ENCODE assay signal across 1 cellular context in the genomic region with DNA sequence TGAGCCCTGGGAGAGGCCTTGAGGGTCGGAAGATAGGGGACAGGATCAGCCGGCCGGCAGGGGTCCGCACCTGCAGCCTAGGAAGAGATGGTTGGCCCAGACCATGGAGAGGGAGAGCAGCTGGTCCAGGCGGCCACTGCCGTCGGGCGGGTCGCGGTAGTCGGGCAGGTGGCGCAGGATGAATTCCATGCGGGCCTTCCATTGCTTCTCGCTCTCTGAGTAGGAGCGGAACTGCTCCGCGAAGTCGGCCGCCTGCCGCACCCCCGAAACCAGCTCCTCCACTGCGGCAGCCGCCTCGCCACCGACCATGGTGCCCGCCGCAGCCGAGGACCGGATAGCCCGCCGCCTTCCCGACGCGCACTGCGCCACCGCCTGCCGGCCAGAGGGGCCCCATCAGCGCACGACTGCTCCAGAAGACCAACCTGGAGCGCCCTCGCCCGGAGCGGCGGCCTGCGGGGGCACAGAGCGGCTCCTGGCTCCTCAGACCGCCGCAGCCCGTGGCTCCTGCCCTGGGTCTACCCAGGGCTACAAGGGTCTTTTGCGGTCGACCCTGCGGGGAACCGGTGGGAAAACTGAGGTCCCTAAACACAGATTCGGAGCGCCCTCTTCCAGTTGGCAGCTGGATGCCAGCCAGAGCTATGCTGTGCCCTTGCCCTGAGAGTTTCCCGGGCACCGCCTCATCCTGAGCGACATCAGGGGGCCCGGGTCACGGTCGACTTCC.
TF ChIP-seq lines count a peak whose summit lies in the region.

A gene with protein sequence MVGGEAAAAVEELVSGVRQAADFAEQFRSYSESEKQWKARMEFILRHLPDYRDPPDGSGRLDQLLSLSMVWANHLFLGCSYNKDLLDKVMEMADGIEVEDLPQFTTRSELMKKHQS (minus strand): TSS at position 336 of the 721 bp plus-strand sequence. CDS start 27 bp downstream, at position 309.

TF ChIP-seq in HepG2, 621 proteins besides CTCF, POLR2A, EP300 and RAD21 (continued from another document and continues in another):
- TF ChIP-seq, protein P1, sequence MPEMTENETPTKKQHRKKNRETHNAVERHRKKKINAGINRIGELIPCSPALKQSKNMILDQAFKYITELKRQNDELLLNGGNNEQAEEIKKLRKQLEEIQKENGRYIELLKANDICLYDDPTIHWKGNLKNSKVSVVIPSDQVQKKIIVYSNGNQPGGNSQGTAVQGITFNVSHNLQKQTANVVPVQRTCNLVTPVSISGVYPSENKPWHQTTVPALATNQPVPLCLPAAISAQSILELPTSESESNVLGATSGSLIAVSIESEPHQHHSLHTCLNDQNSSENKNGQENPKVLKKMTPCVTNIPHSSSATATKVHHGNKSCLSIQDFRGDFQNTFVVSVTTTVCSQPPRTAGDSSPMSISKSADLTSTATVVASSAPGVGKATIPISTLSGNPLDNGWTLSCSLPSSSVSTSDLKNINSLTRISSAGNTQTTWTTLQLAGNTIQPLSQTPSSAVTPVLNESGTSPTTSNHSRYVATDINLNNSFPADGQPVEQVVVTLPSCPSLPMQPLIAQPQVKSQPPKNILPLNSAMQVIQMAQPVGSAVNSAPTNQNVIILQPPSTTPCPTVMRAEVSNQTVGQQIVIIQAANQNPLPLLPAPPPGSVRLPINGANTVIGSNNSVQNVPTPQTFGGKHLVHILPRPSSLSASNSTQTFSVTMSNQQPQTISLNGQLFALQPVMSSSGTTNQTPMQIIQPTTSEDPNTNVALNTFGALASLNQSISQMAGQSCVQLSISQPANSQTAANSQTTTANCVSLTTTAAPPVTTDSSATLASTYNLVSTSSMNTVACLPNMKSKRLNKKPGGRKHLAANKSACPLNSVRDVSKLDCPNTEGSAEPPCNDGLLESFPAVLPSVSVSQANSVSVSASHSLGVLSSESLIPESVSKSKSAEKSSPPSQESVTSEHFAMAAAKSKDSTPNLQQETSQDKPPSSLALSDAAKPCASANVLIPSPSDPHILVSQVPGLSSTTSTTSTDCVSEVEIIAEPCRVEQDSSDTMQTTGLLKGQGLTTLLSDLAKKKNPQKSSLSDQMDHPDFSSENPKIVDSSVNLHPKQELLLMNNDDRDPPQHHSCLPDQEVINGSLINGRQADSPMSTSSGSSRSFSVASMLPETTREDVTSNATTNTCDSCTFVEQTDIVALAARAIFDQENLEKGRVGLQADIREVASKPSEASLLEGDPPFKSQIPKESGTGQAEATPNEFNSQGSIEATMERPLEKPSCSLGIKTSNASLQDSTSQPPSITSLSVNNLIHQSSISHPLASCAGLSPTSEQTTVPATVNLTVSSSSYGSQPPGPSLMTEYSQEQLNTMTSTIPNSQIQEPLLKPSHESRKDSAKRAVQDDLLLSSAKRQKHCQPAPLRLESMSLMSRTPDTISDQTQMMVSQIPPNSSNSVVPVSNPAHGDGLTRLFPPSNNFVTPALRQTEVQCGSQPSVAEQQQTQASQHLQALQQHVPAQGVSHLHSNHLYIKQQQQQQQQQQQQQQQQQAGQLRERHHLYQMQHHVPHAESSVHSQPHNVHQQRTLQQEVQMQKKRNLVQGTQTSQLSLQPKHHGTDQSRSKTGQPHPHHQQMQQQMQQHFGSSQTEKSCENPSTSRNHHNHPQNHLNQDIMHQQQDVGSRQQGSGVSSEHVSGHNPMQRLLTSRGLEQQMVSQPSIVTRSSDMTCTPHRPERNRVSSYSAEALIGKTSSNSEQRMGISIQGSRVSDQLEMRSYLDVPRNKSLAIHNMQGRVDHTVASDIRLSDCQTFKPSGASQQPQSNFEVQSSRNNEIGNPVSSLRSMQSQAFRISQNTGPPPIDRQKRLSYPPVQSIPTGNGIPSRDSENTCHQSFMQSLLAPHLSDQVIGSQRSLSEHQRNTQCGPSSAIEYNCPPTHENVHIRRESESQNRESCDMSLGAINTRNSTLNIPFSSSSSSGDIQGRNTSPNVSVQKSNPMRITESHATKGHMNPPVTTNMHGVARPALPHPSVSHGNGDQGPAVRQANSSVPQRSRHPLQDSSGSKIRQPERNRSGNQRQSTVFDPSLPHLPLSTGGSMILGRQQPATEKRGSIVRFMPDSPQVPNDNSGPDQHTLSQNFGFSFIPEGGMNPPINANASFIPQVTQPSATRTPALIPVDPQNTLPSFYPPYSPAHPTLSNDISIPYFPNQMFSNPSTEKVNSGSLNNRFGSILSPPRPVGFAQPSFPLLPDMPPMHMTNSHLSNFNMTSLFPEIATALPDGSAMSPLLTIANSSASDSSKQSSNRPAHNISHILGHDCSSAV (CRISPR knock-in tag; IDR thresholded peaks at IDR 0.05; ENCODE audit: borderline replicate concordance): no peak
- TF ChIP-seq KLF9 (CRISPR knock-in tag; IDR thresholded peaks at IDR 0.05; ENCODE audit: low read depth) (no peak), ZNF235 (CRISPR knock-in tag; IDR thresholded peaks at IDR 0.05; ENCODE audit: borderline replicate concordance) (peak; percentile 82; the same call in 1 of the 2 replicates), MIER3 (CRISPR knock-in tag; IDR thresholded peaks at IDR 0.05; ENCODE audit: borderline replicate concordance) (peak; percentile 97; the same call in 1 of the 2 replicates), FOXA1 (IDR thresholded peaks at IDR 0.05) (no peak), FOXA1 (CRISPR knock-in tag; IDR thresholded peaks at IDR 0.05) (peak; percentile 59), NR3C1 (CRISPR knock-in tag; IDR thresholded peaks at IDR 0.05) (no peak), CBX1 (IDR thresholded peaks at IDR 0.05; ENCODE audit: low read depth) (peak; percentile 97), CC2D1A (CRISPR knock-in tag; IDR thresholded peaks at IDR 0.05) (0 out of 2 replicates have a peak, but pooled peaks have one; percentile 65), ZNF260 (CRISPR knock-in tag; IDR thresholded peaks at IDR 0.05; ENCODE audit: borderline replicate concordance, low read depth) (peak; percentile 80; the same call in 1 of the 2 replicates), HHEX (CRISPR knock-in tag; IDR thresholded peaks at IDR 0.05) (no peak), ZNF256 (CRISPR knock-in tag; conservative IDR thresholded peaks at IDR 0.05) (no peak), ZNF773 (CRISPR knock-in tag; IDR thresholded peaks at IDR 0.05; ENCODE audit: borderline replicate concordance) (peak; percentile 57; the same call in 1 of the 2 replicates), ZNF382 (CRISPR knock-in tag; IDR thresholded peaks at IDR 0.05; ENCODE audit: borderline replicate concordance) (no peak), SP140L (CRISPR knock-in tag; IDR thresholded peaks at IDR 0.05; ENCODE audit: borderline replicate concordance) (no peak), SALL1 (CRISPR knock-in tag; IDR thresholded peaks at IDR 0.05) (peak; percentile 93), ONECUT2 (CRISPR knock-in tag; IDR thresholded peaks at IDR 0.05) (0 out of 2 replicates have a peak, but pooled peaks have one; percentile 19), SP4 (CRISPR knock-in tag; IDR thresholded peaks at IDR 0.05) (no peak; the same call in 1 of the 2 replicates), ZNF34 (CRISPR knock-in tag; IDR thresholded peaks at IDR 0.05; ENCODE audit: borderline replicate concordance) (peak; percentile 77; the same call in 1 of the 2 replicates), SMYD3 (CRISPR knock-in tag; IDR thresholded peaks at IDR 0.05) (no peak; the same call in 1 of the 2 replicates), SP2 (CRISPR knock-in tag; IDR thresholded peaks at IDR 0.05) (no peak; the same call in 1 of the 2 replicates), SNRNP70 (IDR thresholded peaks at IDR 0.05; ENCODE audit: low read depth, low read length) (no peak), DR1 (CRISPR knock-in tag; IDR thresholded peaks at IDR 0.05) (peak; percentile 79), ZSCAN20 (CRISPR knock-in tag; IDR thresholded peaks at IDR 0.05; ENCODE audit: borderline replicate concordance) (peak; percentile 42; the same call in 1 of the 2 replicates), SMARCC2 (IDR thresholded peaks at IDR 0.05) (no peak), SAFB2 (CRISPR knock-in tag; IDR thresholded peaks at IDR 0.05; ENCODE audit: borderline replicate concordance, low read depth) (peak; percentile 71; the same call in 1 of the 2 replicates), CCDC6 (CRISPR knock-in tag; IDR thresholded peaks at IDR 0.05) (peak; percentile 97), ZNF619 (CRISPR knock-in tag; IDR thresholded peaks at IDR 0.05) (peak; percentile 86; the same call in 1 of the 2 replicates), PCBP2 (optimal IDR thresholded peaks at IDR 0.05; ENCODE audit: low read depth, low read length, poor library complexity, severe bottlenecking) (no peak), CREM (IDR thresholded peaks at IDR 0.05) (no peak), CREM (CRISPR knock-in tag; IDR thresholded peaks at IDR 0.05) (no peak), ZNF879 (CRISPR knock-in tag; IDR thresholded peaks at IDR 0.05) (peak; percentile 77; the same call in 1 of the 2 replicates), KLF16 (CRISPR knock-in tag; IDR thresholded peaks at IDR 0.05) (peak in 1 of 2 experiments; percentile 96; a peak in 2 of 4 replicates), ZNF782 (CRISPR knock-in tag; IDR thresholded peaks at IDR 0.05; ENCODE audit: borderline replicate concordance) (peak; percentile 97; the same call in 1 of the 2 replicates), ZMYM3 (CRISPR knock-in tag; IDR thresholded peaks at IDR 0.05) (peak; percentile 65; the same call in 1 of the 2 replicates), ZNF430 (CRISPR knock-in tag; IDR thresholded peaks at IDR 0.05) (peak; percentile 70; the same call in 1 of the 2 replicates)
- TF ChIP-seq, protein P2, sequence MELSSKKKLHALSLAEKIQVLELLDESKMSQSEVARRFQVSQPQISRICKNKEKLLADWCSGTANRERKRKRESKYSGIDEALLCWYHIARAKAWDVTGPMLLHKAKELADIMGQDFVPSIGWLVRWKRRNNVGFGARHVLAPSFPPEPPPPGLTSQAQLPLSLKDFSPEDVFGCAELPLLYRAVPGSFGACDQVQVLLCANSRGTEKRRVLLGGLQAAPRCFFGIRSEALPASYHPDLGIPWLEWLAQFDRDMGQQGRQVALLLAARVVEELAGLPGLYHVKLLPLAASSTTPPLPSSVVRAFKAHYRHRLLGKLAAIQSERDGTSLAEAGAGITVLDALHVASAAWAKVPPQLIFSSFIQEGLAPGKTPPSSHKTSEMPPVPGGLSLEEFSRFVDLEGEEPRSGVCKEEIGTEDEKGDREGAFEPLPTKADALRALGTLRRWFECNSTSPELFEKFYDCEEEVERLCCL (CRISPR knock-in tag; IDR thresholded peaks at IDR 0.05; ENCODE audit: borderline replicate concordance): peak; percentile 43; the same call in 1 of the 2 replicates
- TF ChIP-seq, protein P3, sequence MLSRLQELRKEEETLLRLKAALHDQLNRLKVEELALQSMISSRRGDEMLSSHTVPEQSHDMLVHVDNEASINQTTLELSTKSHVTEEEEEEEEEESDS (CRISPR knock-in tag; IDR thresholded peaks at IDR 0.05; ENCODE audit: borderline replicate concordance): no peak
- TF ChIP-seq, protein P4, sequence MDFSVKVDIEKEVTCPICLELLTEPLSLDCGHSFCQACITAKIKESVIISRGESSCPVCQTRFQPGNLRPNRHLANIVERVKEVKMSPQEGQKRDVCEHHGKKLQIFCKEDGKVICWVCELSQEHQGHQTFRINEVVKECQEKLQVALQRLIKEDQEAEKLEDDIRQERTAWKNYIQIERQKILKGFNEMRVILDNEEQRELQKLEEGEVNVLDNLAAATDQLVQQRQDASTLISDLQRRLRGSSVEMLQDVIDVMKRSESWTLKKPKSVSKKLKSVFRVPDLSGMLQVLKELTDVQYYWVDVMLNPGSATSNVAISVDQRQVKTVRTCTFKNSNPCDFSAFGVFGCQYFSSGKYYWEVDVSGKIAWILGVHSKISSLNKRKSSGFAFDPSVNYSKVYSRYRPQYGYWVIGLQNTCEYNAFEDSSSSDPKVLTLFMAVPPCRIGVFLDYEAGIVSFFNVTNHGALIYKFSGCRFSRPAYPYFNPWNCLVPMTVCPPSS (IDR thresholded peaks at IDR 0.05): no peak
- TF ChIP-seq, protein P5, sequence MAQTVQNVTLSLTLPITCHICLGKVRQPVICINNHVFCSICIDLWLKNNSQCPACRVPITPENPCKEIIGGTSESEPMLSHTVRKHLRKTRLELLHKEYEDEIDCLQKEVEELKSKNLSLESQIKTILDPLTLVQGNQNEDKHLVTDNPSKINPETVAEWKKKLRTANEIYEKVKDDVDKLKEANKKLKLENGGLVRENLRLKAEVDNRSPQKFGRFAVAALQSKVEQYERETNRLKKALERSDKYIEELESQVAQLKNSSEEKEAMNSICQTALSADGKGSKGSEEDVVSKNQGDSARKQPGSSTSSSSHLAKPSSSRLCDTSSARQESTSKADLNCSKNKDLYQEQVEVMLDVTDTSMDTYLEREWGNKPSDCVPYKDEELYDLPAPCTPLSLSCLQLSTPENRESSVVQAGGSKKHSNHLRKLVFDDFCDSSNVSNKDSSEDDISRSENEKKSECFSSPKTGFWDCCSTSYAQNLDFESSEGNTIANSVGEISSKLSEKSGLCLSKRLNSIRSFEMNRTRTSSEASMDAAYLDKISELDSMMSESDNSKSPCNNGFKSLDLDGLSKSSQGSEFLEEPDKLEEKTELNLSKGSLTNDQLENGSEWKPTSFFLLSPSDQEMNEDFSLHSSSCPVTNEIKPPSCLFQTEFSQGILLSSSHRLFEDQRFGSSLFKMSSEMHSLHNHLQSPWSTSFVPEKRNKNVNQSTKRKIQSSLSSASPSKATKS (CRISPR knock-in tag; IDR thresholded peaks at IDR 0.05): no peak
- TF ChIP-seq, protein P6, sequence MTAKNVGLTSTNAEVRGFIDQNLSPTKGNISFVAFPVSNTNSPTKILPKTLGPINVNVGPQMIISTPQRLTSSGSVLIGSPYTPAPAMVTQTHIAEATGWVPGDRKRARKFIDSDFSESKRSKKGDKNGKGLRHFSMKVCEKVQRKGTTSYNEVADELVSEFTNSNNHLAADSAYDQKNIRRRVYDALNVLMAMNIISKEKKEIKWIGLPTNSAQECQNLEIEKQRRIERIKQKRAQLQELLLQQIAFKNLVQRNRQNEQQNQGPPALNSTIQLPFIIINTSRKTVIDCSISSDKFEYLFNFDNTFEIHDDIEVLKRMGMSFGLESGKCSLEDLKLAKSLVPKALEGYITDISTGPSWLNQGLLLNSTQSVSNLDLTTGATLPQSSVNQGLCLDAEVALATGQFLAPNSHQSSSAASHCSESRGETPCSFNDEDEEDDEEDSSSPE (CRISPR knock-in tag; IDR thresholded peaks at IDR 0.05): peak; percentile 93
- TF ChIP-seq, protein P7, sequence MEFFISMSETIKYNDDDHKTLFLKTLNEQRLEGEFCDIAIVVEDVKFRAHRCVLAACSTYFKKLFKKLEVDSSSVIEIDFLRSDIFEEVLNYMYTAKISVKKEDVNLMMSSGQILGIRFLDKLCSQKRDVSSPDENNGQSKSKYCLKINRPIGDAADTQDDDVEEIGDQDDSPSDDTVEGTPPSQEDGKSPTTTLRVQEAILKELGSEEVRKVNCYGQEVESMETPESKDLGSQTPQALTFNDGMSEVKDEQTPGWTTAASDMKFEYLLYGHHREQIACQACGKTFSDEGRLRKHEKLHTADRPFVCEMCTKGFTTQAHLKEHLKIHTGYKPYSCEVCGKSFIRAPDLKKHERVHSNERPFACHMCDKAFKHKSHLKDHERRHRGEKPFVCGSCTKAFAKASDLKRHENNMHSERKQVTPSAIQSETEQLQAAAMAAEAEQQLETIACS (CRISPR knock-in tag; IDR thresholded peaks at IDR 0.05): peak; percentile 47; the same call in 1 of the 2 replicates
- TF ChIP-seq, protein P8, sequence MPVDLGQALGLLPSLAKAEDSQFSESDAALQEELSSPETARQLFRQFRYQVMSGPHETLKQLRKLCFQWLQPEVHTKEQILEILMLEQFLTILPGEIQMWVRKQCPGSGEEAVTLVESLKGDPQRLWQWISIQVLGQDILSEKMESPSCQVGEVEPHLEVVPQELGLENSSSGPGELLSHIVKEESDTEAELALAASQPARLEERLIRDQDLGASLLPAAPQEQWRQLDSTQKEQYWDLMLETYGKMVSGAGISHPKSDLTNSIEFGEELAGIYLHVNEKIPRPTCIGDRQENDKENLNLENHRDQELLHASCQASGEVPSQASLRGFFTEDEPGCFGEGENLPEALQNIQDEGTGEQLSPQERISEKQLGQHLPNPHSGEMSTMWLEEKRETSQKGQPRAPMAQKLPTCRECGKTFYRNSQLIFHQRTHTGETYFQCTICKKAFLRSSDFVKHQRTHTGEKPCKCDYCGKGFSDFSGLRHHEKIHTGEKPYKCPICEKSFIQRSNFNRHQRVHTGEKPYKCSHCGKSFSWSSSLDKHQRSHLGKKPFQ (CRISPR knock-in tag; IDR thresholded peaks at IDR 0.05; ENCODE audit: insufficient replicate concordance): peak; percentile 68
